31 cellular contexts compared by ENCODE assay signal in genomic region chr18:27045342-27045741, GRCh38.
DNase-seq lines count a peak whose midpoint lies in the region; ATAC-seq, FAIRE-seq and TF ChIP-seq lines count a peak whose summit lies in the region.
"Had no signal": no experiment of that assay in that cellular context is flagged by ENCODE, and none has a peak within 500 bp of the region (broad histone marks: within the 10 kb centered on the region; RNA-seq: fewer than 3 reads in every experiment).

No MANE protein-coding gene starts in this region.

- H3K27me3 ChIP-seq in HepG2 (ENCODE audit: control insufficient read depth in 1 of 2, insufficient read depth in 2 of 2, low read length in 2 of 2) (no peaks in the 10 kb centered on the region), right lobe of liver (no peaks in the 10 kb centered on the region), IMR-90 (ENCODE audit: control insufficient read depth, insufficient read depth, low read length) (no peaks in the 10 kb centered on the region)
- H3K27me3 ChIP-seq: BE2C; BLaER1; BLaER1 treated with 17β-estradiol and CSF1 and Interleukin-3, amounts not matched to agents 10 nM and 100 nM had no signal

- no peak overlapping the region for H2AK9ac ChIP-seq in IMR-90 (replicated peaks; ENCODE audit: low read depth, low read length, poor library complexity)

- H3K18ac ChIP-seq in IMR-90 (ENCODE audit: low read depth, low read length) = no peak overlapping the region

- no TSS peak for BruUV-seq in HepG2 (replicated peaks; lab: Mats Ljungman, UMichigan)
- no TSS peak for BruUV-seq in IMR-90 (replicated peaks; lab: Mats Ljungman, UMichigan)

- H3K4me1 ChIP-seq in HepG2 (ENCODE audit: insufficient read depth, low read length) = peaks cover 33% of the 10 kb centered on the region
- H3K4me1 ChIP-seq in right lobe of liver = peaks cover 0 to 29% (median 8%) of the 10 kb centered on the region in 4 donors
- H3K4me1 ChIP-seq in A549 = no peaks in the 10 kb centered on the region
- H3K4me1 ChIP-seq in IMR-90 (ENCODE audit: control insufficient read depth, insufficient read depth, low read length) = no peaks in the 10 kb centered on the region
- H3K4me1 ChIP-seq: BE2C; BLaER1; BLaER1 treated with 17β-estradiol and CSF1 and Interleukin-3, amounts not matched to agents 10 nM and 100 nM; Caco-2 had no signal

- no peak overlapping the region for H2BK20ac ChIP-seq in IMR-90 (ENCODE audit: low read depth, low read length)

- POLR2A ChIA-PET in HepG2 (lab: Yijun Ruan, JAX) (no interaction called here), A549 (lab: Yijun Ruan, JAX) (no interaction called here), IMR-90 (lab: Charles Lee; ENCODE audit: unreplicated experiment) (no interaction called here)

- no peaks in the 10 kb centered on the region for H3K79me2 ChIP-seq in HepG2 (ENCODE audit: insufficient read depth, low read length)

- DNase-seq in HepG2 (ENCODE audit: low spot score) (no peak), right lobe of liver (no peak), A549 (ENCODE audit: low read depth in 1 of 2, low spot score in 1 of 2) (no peak), IMR-90 (no peak), cerebellum (ENCODE audit: low spot score) (no peak)
- DNase-seq: 8988T; ACHN; AML-193; BE2C; C1 segment of cervical spinal cord; Caco-2; Calu3; CD4-positive, alpha-beta memory T cell; CD4-positive, alpha-beta T cell; CD4-positive, CD25-positive, alpha-beta regulatory T cell; CD8-positive, alpha-beta memory T cell; CD8-positive, alpha-beta T cell; COR-L47; DMS 273 treated with DMSO at 0.1 percent for 48 hours; DMS153; DMS53; DMS79; DMS79 treated with DMSO at 0.1 percent for 48 hours; DND-41; EL had no signal

- no peaks in the 10 kb centered on the region for H3K9me1 ChIP-seq in IMR-90 (ENCODE audit: insufficient read depth, low read length)

- H3K4me2 ChIP-seq in HepG2 (ENCODE audit: low read depth, low read length) (no peak overlapping the region), A549 (no peak overlapping the region), IMR-90 (ENCODE audit: low read depth, low read length) (no peak overlapping the region)
- H3K4me2 ChIP-seq: BLaER1; BLaER1 treated with 17β-estradiol and CSF1 and Interleukin-3, amounts not matched to agents 10 nM and 100 nM had no signal

- dilution Hi-C loops in IMR-90 (cut with HindIII; ENCODE audit: low sequenced_read_pairs, unreplicated experiment) = no loop called here

- no peak overlapping the region for H4K8ac ChIP-seq in IMR-90 (ENCODE audit: low read depth in 2 of 2, low read length in 2 of 2)

- CTCF ChIA-PET in HepG2 (lab: Yijun Ruan, JAX; ENCODE audit: low intra/inter-chr PET ratio, low total read pairs) (no interaction called here), A549 (lab: Yijun Ruan, JAX) (no interaction called here), IMR-90 (lab: Yijun Ruan, JAX) (interaction anchor here (0.7 kb wide), 1 partner anchor 20 kb away, joined by 4 read pairs; no protein-coding TSS in a partner anchor)

- no peak overlapping the region for H3K27ac ChIP-seq in HepG2 (ENCODE audit: extremely low read length, insufficient read depth, low read length)
- no peak overlapping the region for H3K27ac ChIP-seq in right lobe of liver
- H3K27ac ChIP-seq in A549 = no peak overlapping the region
- H3K27ac ChIP-seq in IMR-90 (ENCODE audit: insufficient read depth, low read length) = no peak overlapping the region
- H3K27ac ChIP-seq: 22Rv1; BLaER1; BLaER1 treated with 17β-estradiol and CSF1 and Interleukin-3, amounts not matched to agents 10 nM and 100 nM; C4-2B had no signal

- no peak overlapping the region for H3K9ac ChIP-seq in HepG2 (ENCODE audit: insufficient read depth, low read depth, low read length)
- no peak overlapping the region for H3K9ac ChIP-seq in IMR-90 (ENCODE audit: low read depth, low read length)
- H3K9ac ChIP-seq: BLaER1; BLaER1 treated with 17β-estradiol and CSF1 and Interleukin-3, amounts not matched to agents 10 nM and 100 nM had no signal

- H2BK120ac ChIP-seq in IMR-90 (ENCODE audit: low read depth, low read length) = no peak overlapping the region

- in situ Hi-C loops in HepG2 (cut with HindIII; ENCODE audit: extremely low pct_ligation_motif_present, low pct_unique_long_range_greater_than_20kb) = no loop called here
- in situ Hi-C loops in IMR-90 (cut with MboI; ENCODE audit: low sequenced_read_pairs) = no loop called here

- H3K4me3 ChIP-seq in HepG2 (replicated peaks in 1 of 3; ENCODE audit: insufficient read depth in 1 of 3, low read depth in 2 of 3, low read length in 3 of 3) (no peak overlapping the region), right lobe of liver (no peak overlapping the region), A549 (no peak overlapping the region), IMR-90 (ENCODE audit: insufficient read depth, low read depth, low read length) (no peak overlapping the region)
- H3K4me3 ChIP-seq: BLaER1; BLaER1 treated with 17β-estradiol and CSF1 and Interleukin-3, amounts not matched to agents 10 nM and 100 nM had no signal

- H3K23ac ChIP-seq in IMR-90 (ENCODE audit: low read depth, low read length) = no peak overlapping the region

- no peak overlapping the region for H3K4ac ChIP-seq in IMR-90 (ENCODE audit: low read depth, low read length)

- no peaks in the 10 kb centered on the region for H3K79me1 ChIP-seq in IMR-90 (ENCODE audit: low read depth in 1 of 2, low read length in 2 of 2)

- TF ChIP-seq POLR2A in HepG2 (IDR thresholded peaks at IDR 0.05; ENCODE audit: insufficient read depth in 1 of 2, low read depth in 2 of 2, low read length in 2 of 2) (no peak), right lobe of liver (IDR thresholded peaks at IDR 0.05) (no peak), A549 (IDR thresholded peaks at IDR 0.05; ENCODE audit: low read length) (no peak), IMR-90 (IDR thresholded peaks at IDR 0.05; ENCODE audit: low read depth, low read length) (no peak)

- no peak overlapping the region for H2AK5ac ChIP-seq in IMR-90 (ENCODE audit: low read depth, low read length)

- no peak overlapping the region for H2BK5ac ChIP-seq in IMR-90 (ENCODE audit: low read depth, low read length, poor library complexity, severe bottlenecking)

- intact Hi-C loops in HepG2 (cut with micrococcal nuclease; ENCODE audit: unreplicated experiment) (no loop called here), right lobe of liver (cut with DNase I) (no loop called here), IMR-90 (cut with micrococcal nuclease) (no loop called here)

- no peak overlapping the region for H2BK15ac ChIP-seq in IMR-90 (ENCODE audit: low read depth, low read length)

- 78% methylated on average over 3 of the region's 3 CpGs for WGBS in HepG2 (ENCODE audit: low lambda C conversion rate)
- WGBS in right lobe of liver (ENCODE audit: insufficient coverage, low coverage, low lambda C conversion rate, missing lambda C conversion rate) = 78% methylated on average over 3 of the region's 3 CpGs
- 2% methylated on average over 3 of the region's 3 CpGs for WGBS in A549 (ENCODE audit: missing lambda C conversion rate)
- 100% methylated on average over 1 of the region's 3 CpGs; no CpG with 5 or more reads in 1 of the 2 experiments for WGBS in IMR-90 (ENCODE audit: extremely low coverage in 2 of 2, insufficient read length in 1 of 2), 2 experiments

- H3K14ac ChIP-seq in IMR-90 (replicated peaks; ENCODE audit: low read depth, low read length) = no peak overlapping the region

- H4K20me1 ChIP-seq in HepG2 (ENCODE audit: insufficient read depth, low read length) (no peaks in the 10 kb centered on the region), IMR-90 (ENCODE audit: insufficient read depth, low read length) (no peaks in the 10 kb centered on the region)
- H4K20me1 ChIP-seq: BLaER1; BLaER1 treated with 17β-estradiol and CSF1 and Interleukin-3, amounts not matched to agents 10 nM and 100 nM had no signal

- no peak for TF ChIP-seq EP300 in HepG2 (IDR thresholded peaks at IDR 0.05; ENCODE audit: low read depth in 2 of 2, low read length in 2 of 2)
- no peak for TF ChIP-seq EP300 in HepG2 (CRISPR knock-in tag; IDR thresholded peaks at IDR 0.05; ENCODE audit: borderline replicate concordance)
- TF ChIP-seq EP300 in A549 (IDR thresholded peaks at IDR 0.05) = no peak

- no peak for ATAC-seq in HepG2
- ATAC-seq in right lobe of liver = no peak
- no peak for ATAC-seq in A549
- no peak for ATAC-seq in IMR-90 (ENCODE audit: low read depth)
- no peak for ATAC-seq in HG03432 (IDR thresholded peaks at IDR 0.05; ENCODE audit: unreplicated experiment)
- ATAC-seq: CD8-positive, alpha-beta T cell had no signal

- H3K36me3 ChIP-seq in HepG2 (replicated peaks in 1 of 2; ENCODE audit: control insufficient read depth in 1 of 2, insufficient read depth in 2 of 2, low read length in 2 of 2) (0 out of 5 replicates have a peak, but pooled peaks cover 0 to 2% of the 10 kb centered on the region in 2 experiments), right lobe of liver (no peaks in the 10 kb centered on the region), IMR-90 (ENCODE audit: control insufficient read depth, insufficient read depth, low read length) (no peaks in the 10 kb centered on the region)
- H3K36me3 ChIP-seq: BE2C; BLaER1; BLaER1 treated with 17β-estradiol and CSF1 and Interleukin-3, amounts not matched to agents 10 nM and 100 nM had no signal

- H4K91ac ChIP-seq in IMR-90 (ENCODE audit: insufficient read depth, low read depth, low read length) = no peak overlapping the region

- TF ChIP-seq CTCF in HepG2 (CRISPR knock-in tag; IDR thresholded peaks at IDR 0.05) = no peak
- TF ChIP-seq CTCF in right lobe of liver (IDR thresholded peaks at IDR 0.05) = no peak
- no peak for TF ChIP-seq CTCF in A549 (IDR thresholded peaks at IDR 0.05)
- TF ChIP-seq CTCF in IMR-90 (conservative IDR thresholded peaks at IDR 0.05; ENCODE audit: low read depth, low read length) = no peak

- H4K5ac ChIP-seq in IMR-90 (ENCODE audit: low read depth, low read length) = no peak overlapping the region

- H3K56ac ChIP-seq in IMR-90 (ENCODE audit: extremely low read depth, insufficient read depth, low read length) = no peak overlapping the region

- TF ChIP-seq RAD21 in HepG2 (CRISPR knock-in tag; IDR thresholded peaks at IDR 0.05) (no peak), A549 (conservative IDR thresholded peaks at IDR 0.05 in 1 of 2, IDR thresholded peaks at IDR 0.05 in 1 of 2) (no peak), IMR-90 (IDR thresholded peaks at IDR 0.05; ENCODE audit: low read length) (no peak)

- FAIRE-seq in HepG2 (lab: Jason Lieb, UNC) (no peak), A549 (lab: Jason Lieb, UNC) (no peak)
- FAIRE-seq: A204.1 had no signal

- H3K9me3 ChIP-seq in HepG2 (ENCODE audit: low read length) = no peaks in the 10 kb centered on the region
- no peaks in the 10 kb centered on the region for H3K9me3 ChIP-seq in right lobe of liver
- no peaks in the 10 kb centered on the region for H3K9me3 ChIP-seq in A549
- H3K9me3 ChIP-seq in IMR-90 (ENCODE audit: control insufficient read depth, insufficient read depth, low read length) = no peaks in the 10 kb centered on the region
- H3K9me3 ChIP-seq: BE2C; BLaER1; BLaER1 treated with 17β-estradiol and CSF1 and Interleukin-3, amounts not matched to agents 10 nM and 100 nM; Caco-2 had no signal

- no peak overlapping the region for H2AFZ ChIP-seq in HepG2 (ENCODE audit: low read length)
- no peak overlapping the region for H2AFZ ChIP-seq in IMR-90 (replicated peaks; ENCODE audit: low read length, poor library complexity)

TF ChIP-seq in HepG2, 621 proteins besides CTCF, POLR2A, EP300 and RAD21 (continues in another document):
- TF ChIP-seq ZBTB21 (CRISPR knock-in tag; IDR thresholded peaks at IDR 0.05) = no peak

TF ChIP-seq in A549, 52 proteins besides CTCF, POLR2A, EP300 and RAD21 (continues in another document):
- TF ChIP-seq SREBF2 (IDR thresholded peaks at IDR 0.05) = no peak

Comparison
In these comparisons a context has a peak if more than half of its experiments do, and no peak if none do; other contexts are left out.
1. Of the 38 proteins assayed by ChIP-seq in both HepG2 and A549: peak only in HepG2: none; only in A549: none; in both: MAFK; in neither: 37.